ENCODE assay signal across 23 cellular contexts in genomic region chr10:101535949-101536348, GRCh38. TPM values are rescaled to one million over a fixed set of nuclear protein-coding genes. Genes with fewer than 3 reads are reported as not detected.
DNase-seq lines count a peak whose midpoint lies in the region; ATAC-seq, FAIRE-seq and TF ChIP-seq lines count a peak whose summit lies in the region.
"Had no signal": no experiment of that assay in that cellular context is flagged by ENCODE, and none has a peak within 500 bp of the region (broad histone marks: within the 10 kb centered on the region; RNA-seq: fewer than 3 reads in every experiment).

No MANE protein-coding gene starts in this region.

- H3K36me3 ChIP-seq in right lobe of liver (peaks cover 0 to 5% (median 0%) of the 10 kb centered on the region in 4 donors), HepG2 (replicated peaks in 1 of 2; ENCODE audit: control insufficient read depth in 1 of 2, insufficient read depth in 2 of 2, low read length in 2 of 2) (peaks cover 1 to 15% of the 10 kb centered on the region in 2 experiments; a peak in 3 of 5 replicates)

- POLR2A ChIA-PET in HepG2 (lab: Yijun Ruan, JAX) = no interaction called here

- no peaks in the 10 kb centered on the region for H4K20me1 ChIP-seq in HepG2 (ENCODE audit: insufficient read depth, low read length)

- H3K4me1 ChIP-seq in right lobe of liver (no peaks in the 10 kb centered on the region), HepG2 (ENCODE audit: insufficient read depth, low read length) (no peaks in the 10 kb centered on the region)
- H3K4me1 ChIP-seq: transverse colon had no signal

- no peak for TF ChIP-seq CTCF in right lobe of liver (IDR thresholded peaks at IDR 0.05)
- TF ChIP-seq CTCF in HepG2 (CRISPR knock-in tag; IDR thresholded peaks at IDR 0.05) = no peak

- H3K9ac ChIP-seq in HepG2 (ENCODE audit: insufficient read depth, low read depth, low read length) = no peak overlapping the region

- H3K79me2 ChIP-seq in HepG2 (ENCODE audit: insufficient read depth, low read length) = no peaks in the 10 kb centered on the region

- DNase-seq in right lobe of liver = no peak
- DNase-seq in HepG2 (ENCODE audit: low spot score) = no peak
- peak; percentile 93 for DNase-seq in OCI-M1 (lab: John Stamatoyannopoulos, UW)
- DNase-seq in glomerular endothelial cell (ENCODE audit: extremely low read depth, low read depth, low spot score) = peak; percentile 25
- no peak for DNase-seq in OCI-M2 (lab: John Stamatoyannopoulos, UW; ENCODE audit: unreplicated experiment)
- DNase-seq in SIG-M5 treated with dmso at 0.1 percent for 504 hours (lab: John Stamatoyannopoulos, UW; ENCODE audit: unreplicated experiment) = no peak
- DNase-seq: 8988T; activated CD4-positive, alpha-beta T cell treated with anti-CD3 and anti-CD28 coated beads, Interleukin-2, amount 10 ng/mL, durations not matched to agents 24 days and 14 days; activated naive CD8-positive, alpha-beta T cell treated with anti-CD3 and anti-CD28 coated beads for 36 hours; AML-193; COR-L47; effector memory CD8-positive, alpha-beta T cell; glutamatergic neuron; left colon; NCI-H1417 treated with DMSO at 0.1 percent for 48 hours; NCI-H526 treated with DMSO at 0.1 percent for 48 hours; SW 1271; transverse colon had no signal

- H3K4me2 ChIP-seq in HepG2 (ENCODE audit: low read depth, low read length) = no peak overlapping the region
- H3K4me2 ChIP-seq: GM23338 had no signal

- H3K4me3 ChIP-seq in right lobe of liver (no peak overlapping the region), HepG2 (replicated peaks in 1 of 3; ENCODE audit: insufficient read depth in 1 of 3, low read depth in 2 of 3, low read length in 3 of 3) (no peak overlapping the region)
- H3K4me3 ChIP-seq: GM23338, transverse colon had no signal

- peak; percentile 31 to 86 (median 78) for ATAC-seq in right lobe of liver
- no peak for ATAC-seq in HepG2
- ATAC-seq in HG02623 (IDR thresholded peaks at IDR 0.05; ENCODE audit: unreplicated experiment) = no peak
- ATAC-seq in GM21528 (IDR thresholded peaks at IDR 0.05; ENCODE audit: low FRiP score, unreplicated experiment) = no peak
- ATAC-seq: activated T-helper 17 cell treated with anti-CD3 and anti-CD28 coated beads, Interleukin-2, amount 50 U/mL, for 72 hours; effector memory CD8-positive, alpha-beta T cell; GM23338; left colon; Right ventricle myocardium inferior had no signal

- H3K9me3 ChIP-seq in right lobe of liver (no peaks in the 10 kb centered on the region), HepG2 (ENCODE audit: low read length) (no peaks in the 10 kb centered on the region)
- H3K9me3 ChIP-seq: transverse colon had no signal

- BruUV-seq in HepG2 (replicated peaks; lab: Mats Ljungman, UMichigan) = no TSS peak

- no peaks in the 10 kb centered on the region for H3K27me3 ChIP-seq in right lobe of liver
- H3K27me3 ChIP-seq in HepG2 (ENCODE audit: control insufficient read depth in 1 of 2, insufficient read depth in 2 of 2, low read length in 2 of 2) = no peaks in the 10 kb centered on the region
- H3K27me3 ChIP-seq: transverse colon had no signal

- FAIRE-seq in HepG2 (lab: Jason Lieb, UNC) = no peak

- no peak overlapping the region for H2AFZ ChIP-seq in HepG2 (ENCODE audit: low read length)
- H2AFZ ChIP-seq: GM23338 had no signal

- intact Hi-C loops in right lobe of liver (cut with DNase I) = no loop called here
- intact Hi-C loops in HepG2 (cut with micrococcal nuclease; ENCODE audit: unreplicated experiment) = loop anchor here (1.0 kb wide), 1 partner anchor 34 kb away; no protein-coding TSS in a partner anchor

- no peak for TF ChIP-seq RAD21 in HepG2 (CRISPR knock-in tag; IDR thresholded peaks at IDR 0.05)

- peak overlapping the region in 2 of 3 donors; percentile 1 to 11 for H3K27ac ChIP-seq in right lobe of liver
- H3K27ac ChIP-seq in HepG2 (ENCODE audit: extremely low read length, insufficient read depth, low read length) = no peak overlapping the region
- H3K27ac ChIP-seq: transverse colon had no signal

- WGBS in right lobe of liver (ENCODE audit: insufficient coverage, low coverage, low lambda C conversion rate, missing lambda C conversion rate) = 54% methylated on average over 4 of the region's 4 CpGs
- WGBS in HepG2 (ENCODE audit: low lambda C conversion rate) = 89% methylated on average over 4 of the region's 4 CpGs

- in situ Hi-C loops in HepG2 (cut with HindIII; ENCODE audit: extremely low pct_ligation_motif_present, low pct_unique_long_range_greater_than_20kb) = no loop called here

- TF ChIP-seq POLR2A in right lobe of liver (IDR thresholded peaks at IDR 0.05) (no peak), HepG2 (IDR thresholded peaks at IDR 0.05; ENCODE audit: insufficient read depth in 1 of 2, low read depth in 2 of 2, low read length in 2 of 2) (no peak)

- CTCF ChIA-PET in HepG2 (lab: Yijun Ruan, JAX; ENCODE audit: low intra/inter-chr PET ratio, low total read pairs) = no interaction called here

- no peak for TF ChIP-seq EP300 in HepG2 (IDR thresholded peaks at IDR 0.05; ENCODE audit: low read depth in 2 of 2, low read length in 2 of 2)
- TF ChIP-seq EP300 in HepG2 (CRISPR knock-in tag; IDR thresholded peaks at IDR 0.05; ENCODE audit: borderline replicate concordance) = no peak

TF ChIP-seq in HepG2, 621 proteins besides CTCF, POLR2A, EP300 and RAD21 (continues in another document):
- TF ChIP-seq TIGD3 (CRISPR knock-in tag; IDR thresholded peaks at IDR 0.05; ENCODE audit: borderline replicate concordance) (no peak), RARG (CRISPR knock-in tag; IDR thresholded peaks at IDR 0.05; ENCODE audit: low read depth) (no peak), ZNF563 (CRISPR knock-in tag; IDR thresholded peaks at IDR 0.05) (no peak), HNRNPH1 (optimal IDR thresholded peaks at IDR 0.05; ENCODE audit: low read depth, low read length) (no peak)

RNA-seq across cellular contexts. Expression of gene POLL, which starts 52.1 kb away (rescaled TPM):
- total RNA-seq in right lobe of liver (10 to 100 TPM in 4 of 6 experiments, 1 to 10 TPM in 2; 8.4 to 15.5 (median 13.2) TPM), HepG2 (2016; rRNA removed; fragmentation: Illumina TruSeq; extraction: Trizol) (8.1 and 13.8 TPM in 2 replicates), glomerular endothelial cell (20.6 and 24.7 TPM in 2 replicates)
- total RNA-seq in HepG2 (2016; cell fraction: cytosol; rRNA removed; fragmentation: Illumina TruSeq; extraction: Trizol; ENCODE audit: low read depth) = 6.3 and 7.5 TPM in 2 replicates
- 8.8 and 13.2 TPM in 2 replicates for total RNA-seq in HepG2 (2016; cell fraction: insoluble cytoplasmic fraction; rRNA removed; fragmentation: Illumina TruSeq; extraction: Trizol)
- 10.8 and 13.5 TPM in 2 replicates for total RNA-seq in HepG2 (2016; cell fraction: membrane; rRNA removed; fragmentation: Illumina TruSeq; extraction: Trizol)
- 13.0 and 17.9 TPM in 2 replicates for total RNA-seq in HepG2 (2016; cell fraction: nucleus; rRNA removed; fragmentation: Illumina TruSeq; extraction: Trizol)
- 19.1 and 25.0 TPM in 2 replicates for polyA plus RNA-seq in HepG2 (2011; rRNA removed)
- 13.4 and 19.7 TPM in 2 replicates for polyA plus RNA-seq in HepG2 (2011; cell fraction: cytosol; rRNA removed)
- polyA plus RNA-seq in HepG2 (2011; cell fraction: nucleus; rRNA removed) = 60.4 and 68.5 TPM in 2 replicates
- 15.2 and 18.1 TPM in 2 replicates for polyA plus RNA-seq in HepG2 (2012)
- polyA plus RNA-seq in HepG2 (2016; cell fraction: cytosol; fragmentation: Illumina TruSeq; extraction: Trizol; ENCODE audit: low read depth) = 4.0 and 5.6 TPM in 2 replicates
- polyA plus RNA-seq in HepG2 (2016; cell fraction: insoluble cytoplasmic fraction; fragmentation: Illumina TruSeq; extraction: Trizol; ENCODE audit: low read depth) = 9.5 and 10.7 TPM in 2 replicates
- 9.1 and 10.4 TPM in 2 replicates for polyA plus RNA-seq in HepG2 (2016; cell fraction: membrane; fragmentation: Illumina TruSeq; extraction: Trizol; ENCODE audit: low read depth)
- polyA plus RNA-seq in HepG2 (2016; cell fraction: nucleus; fragmentation: Illumina TruSeq; extraction: Trizol; ENCODE audit: insufficient read depth, low read depth) = 29.0 and 32.0 TPM in 2 replicates
- 66.0 and 72.8 TPM in 2 replicates for polyA minus RNA-seq in HepG2 (2011; rRNA and poly(A)+ RNA removed; ENCODE audit: low replicate concordance)
- 13.5 and 15.3 TPM in 2 replicates for polyA minus RNA-seq in HepG2 (2011; cell fraction: cytosol; rRNA and poly(A)+ RNA removed)
- 32.6 and 36.1 TPM in 2 replicates for polyA minus RNA-seq in HepG2 (2011; cell fraction: nucleus; rRNA and poly(A)+ RNA removed)

RNA-seq across cellular contexts. Expression of gene DPCD, which starts 52.2 kb away (rescaled TPM):
- total RNA-seq in right lobe of liver (1 to 10 TPM; 2.2 to 4.3 (median 3.5) TPM), HepG2 (2016; rRNA removed; fragmentation: Illumina TruSeq; extraction: Trizol) (25.2 and 32.8 TPM in 2 replicates), glomerular endothelial cell (29.0 and 54.0 TPM in 2 replicates)
- total RNA-seq in HepG2 (2016; cell fraction: cytosol; rRNA removed; fragmentation: Illumina TruSeq; extraction: Trizol; ENCODE audit: low read depth) = 8.6 and 8.8 TPM in 2 replicates
- 23.9 and 34.8 TPM in 2 replicates for total RNA-seq in HepG2 (2016; cell fraction: insoluble cytoplasmic fraction; rRNA removed; fragmentation: Illumina TruSeq; extraction: Trizol)
- 11.3 and 11.5 TPM in 2 replicates for total RNA-seq in HepG2 (2016; cell fraction: membrane; rRNA removed; fragmentation: Illumina TruSeq; extraction: Trizol)
- total RNA-seq in HepG2 (2016; cell fraction: nucleus; rRNA removed; fragmentation: Illumina TruSeq; extraction: Trizol) = 11.3 and 13.2 TPM in 2 replicates
- 22.7 and 27.0 TPM in 2 replicates for polyA plus RNA-seq in HepG2 (2011; rRNA removed)
- polyA plus RNA-seq in HepG2 (2011; cell fraction: cytosol; rRNA removed) = 30.3 and 33.4 TPM in 2 replicates
- 17.2 and 17.5 TPM in 2 replicates for polyA plus RNA-seq in HepG2 (2011; cell fraction: nucleus; rRNA removed)
- polyA plus RNA-seq in HepG2 (2012) = 8.8 and 16.2 TPM in 2 replicates
- polyA plus RNA-seq in HepG2 (2016; cell fraction: cytosol; fragmentation: Illumina TruSeq; extraction: Trizol; ENCODE audit: low read depth) = 7.7 and 9.1 TPM in 2 replicates
- 30.4 and 30.5 TPM in 2 replicates for polyA plus RNA-seq in HepG2 (2016; cell fraction: insoluble cytoplasmic fraction; fragmentation: Illumina TruSeq; extraction: Trizol; ENCODE audit: low read depth)
- polyA plus RNA-seq in HepG2 (2016; cell fraction: membrane; fragmentation: Illumina TruSeq; extraction: Trizol; ENCODE audit: low read depth) = 8.6 and 8.8 TPM in 2 replicates
- 12.5 and 17.0 TPM in 2 replicates for polyA plus RNA-seq in HepG2 (2016; cell fraction: nucleus; fragmentation: Illumina TruSeq; extraction: Trizol; ENCODE audit: insufficient read depth, low read depth)
- 10.5 and 19.2 TPM in 2 replicates for polyA minus RNA-seq in HepG2 (2011; rRNA and poly(A)+ RNA removed; ENCODE audit: low replicate concordance)
- polyA minus RNA-seq in HepG2 (2011; cell fraction: cytosol; rRNA and poly(A)+ RNA removed) = 4.8 and 4.9 TPM in 2 replicates
- 14.7 and 16.1 TPM in 2 replicates for polyA minus RNA-seq in HepG2 (2011; cell fraction: nucleus; rRNA and poly(A)+ RNA removed)

Comparison
In these comparisons a context has a peak if more than half of its experiments do, and no peak if none do; other contexts are left out.
1. ATAC-seq: peak in right lobe of liver (4 of 4); none in HepG2 (single experiment), HG02623 (single experiment) and GM21528 (single experiment).
2. DNase-seq: peak in OCI-M1 (single experiment) and glomerular endothelial cell (single experiment); none in right lobe of liver (0 of 3), HepG2 (single experiment), OCI-M2 (single experiment) and SIG-M5 treated with dmso at 0.1 percent for 504 hours (single experiment).